ENCODE assay signal across 28 cellular contexts in genomic region chr21:31473685-31474345, GRCh38.
A peak's percentile ranks its signal among the peaks of the same experiment; 100 is the strongest.
DNase-seq lines count a peak whose midpoint lies in the region; ATAC-seq and TF ChIP-seq lines count a peak whose summit lies in the region.
"Had no signal": no experiment of that assay in that cellular context is flagged by ENCODE, and none has a peak within 500 bp of the region (broad histone marks: within the 10 kb centered on the region; RNA-seq: fewer than 3 reads in every experiment).

No MANE protein-coding gene starts in this region.

- peak overlapping the region; percentile 66; the same call in 1 of the 2 replicates for H3K27ac Mint-ChIP-seq in WTC11
- no peak overlapping the region for H3K27ac Mint-ChIP-seq in CD8-positive, alpha-beta T cell
- no peak overlapping the region for H3K27ac Mint-ChIP-seq in activated T-helper 1 cell treated with anti-CD3 and anti-CD28 coated beads, Interleukin-12 subunit alpha, Interleukin-12 subunit beta, Interleukin-2, Interleukin-4 antibody, amounts not matched to agents 30 ng/mL and 10 ng/mL and 1 ng/mL, durations not matched to agents 14 hours and 24 hours and 36 hours
- H3K27ac Mint-ChIP-seq: activated naive CD4-positive, alpha-beta T cell treated with anti-CD3 and anti-CD28 coated beads, Interleukin-2, amount 50 U/mL, for 72 hours; T-helper 2 cell treated with Interferon-gamma antibody and Interleukin-4, amounts not matched to agents 5 μg/mL and 100 μg/mL, for 36 hours; type B pancreatic cell had no signal

- H3K9me3 Mint-ChIP-seq in WTC11 = peaks cover 10% of the 10 kb centered on the region
- no peaks in the 10 kb centered on the region for H3K9me3 Mint-ChIP-seq in CD8-positive, alpha-beta T cell
- H3K9me3 Mint-ChIP-seq in activated T-helper 1 cell treated with anti-CD3 and anti-CD28 coated beads, Interleukin-12 subunit alpha, Interleukin-12 subunit beta, Interleukin-2, Interleukin-4 antibody, amounts not matched to agents 30 ng/mL and 10 ng/mL and 1 ng/mL, durations not matched to agents 14 hours and 24 hours and 36 hours = no peaks in the 10 kb centered on the region
- H3K9me3 Mint-ChIP-seq: neural crest cell; T-helper 2 cell treated with Interferon-gamma antibody and Interleukin-4, amounts not matched to agents 5 μg/mL and 100 μg/mL, for 36 hours; type B pancreatic cell had no signal

- peaks cover 34% of the 10 kb centered on the region for H3K4me1 Mint-ChIP-seq in WTC11
- H3K4me1 Mint-ChIP-seq in CD8-positive, alpha-beta T cell (ENCODE audit: low read depth) = peaks cover 2% of the 10 kb centered on the region
- no peaks in the 10 kb centered on the region for H3K4me1 Mint-ChIP-seq in activated T-helper 1 cell treated with anti-CD3 and anti-CD28 coated beads, Interleukin-12 subunit alpha, Interleukin-12 subunit beta, Interleukin-2, Interleukin-4 antibody, amounts not matched to agents 30 ng/mL and 10 ng/mL and 1 ng/mL, durations not matched to agents 14 hours and 24 hours and 36 hours (ENCODE audit: low read depth)
- H3K4me1 Mint-ChIP-seq: CD4-positive, alpha-beta memory T cell had no signal

- CTCF ChIA-PET in WTC11 (lab: Charles Lee) = interaction anchor here (0.9 to 1.4 kb wide), 2 partner anchors 15 to 16 kb away, joined by 3 to 4 read pairs; no protein-coding TSS in a partner anchor
- CTCF ChIA-PET in CD8-positive, alpha-beta T cell (lab: Charles Lee) = interaction anchor here (1.3 kb wide), 1 partner anchor 293 kb away, joined by 3 read pairs; no protein-coding TSS in a partner anchor

- POLR2A ChIA-PET in WTC11 (lab: Charles Lee) = no interaction called here
- POLR2A ChIA-PET in CD8-positive, alpha-beta T cell (lab: Charles Lee) = no interaction called here

- peak; percentile 16 for DNase-seq in DMS53 (lab: John Stamatoyannopoulos, UW)
- no peak for DNase-seq in DMS53 treated with DMSO at 0.1 percent for 48 hours (lab: John Stamatoyannopoulos, UW; ENCODE audit: unreplicated experiment)
- DNase-seq in HS-5 (ENCODE audit: low read depth) = peak; percentile 2
- no peak for DNase-seq in WTC11 (ENCODE audit: low spot score)
- DNase-seq in mesenteric fat pad (ENCODE audit: low spot score) = peak; percentile 67
- no peak for DNase-seq in CD8-positive, alpha-beta T cell
- DNase-seq in activated T-helper 1 cell treated with anti-CD3 and anti-CD28 coated beads, Interleukin-12 subunit alpha, Interleukin-12 subunit beta, Interleukin-2, Interleukin-4 antibody, amounts not matched to agents 30 ng/mL and 10 ng/mL and 1 ng/mL, durations not matched to agents 14 hours and 24 hours and 36 hours (ENCODE audit: low spot score) = no peak
- DNase-seq: 8988T; activated CD4-positive, alpha-beta T cell treated with anti-CD3 and anti-CD28 coated beads, Interleukin-2, amount 50 U/mL, for 1 hour; AML-193; aorta; CD4-positive, alpha-beta memory T cell; central memory CD4-positive, alpha-beta T cell; NCI-H1092 treated with DMSO at 0.1 percent for 48 hours; NCI-H446 treated with DMSO at 0.1 percent for 48 hours; stimulated activated CD4-positive, alpha-beta T cell treated with anti-CD3 and anti-CD28 coated beads, Interleukin-12 subunit alpha, Interleukin-12 subunit beta, amount 100 ng/mL, for 4 hours; stomach; WERI-Rb-1 had no signal

- no peaks in the 10 kb centered on the region for H3K4me1 ChIP-seq in CD8-positive, alpha-beta T cell (ENCODE audit: insufficient read depth, low read length)
- H3K4me1 ChIP-seq: parathyroid adenoma, right atrium auricular region, stomach had no signal

- no peak overlapping the region for H3K27ac ChIP-seq in CD8-positive, alpha-beta T cell (ENCODE audit: low read depth, low read length)
- H3K27ac ChIP-seq: HL-60, parathyroid adenoma, right atrium auricular region, stomach, WERI-Rb-1 had no signal

- no peak overlapping the region for H3K4me3 Mint-ChIP-seq in WTC11
- H3K4me3 Mint-ChIP-seq in CD8-positive, alpha-beta T cell = no peak overlapping the region
- no peak overlapping the region for H3K4me3 Mint-ChIP-seq in activated T-helper 1 cell treated with anti-CD3 and anti-CD28 coated beads, Interleukin-12 subunit alpha, Interleukin-12 subunit beta, Interleukin-2, Interleukin-4 antibody, amounts not matched to agents 30 ng/mL and 10 ng/mL and 1 ng/mL, durations not matched to agents 14 hours and 24 hours and 36 hours
- H3K4me3 Mint-ChIP-seq: CD4-positive, alpha-beta memory T cell; neural crest cell; T-helper 2 cell treated with Interferon-gamma antibody and Interleukin-4, amounts not matched to agents 5 μg/mL and 100 μg/mL, for 36 hours; type B pancreatic cell had no signal

- H3K9me3 ChIP-seq in CD8-positive, alpha-beta T cell (ENCODE audit: low read length) = no peaks in the 10 kb centered on the region
- H3K9me3 ChIP-seq: right atrium auricular region, stomach had no signal

- H3K4me3 ChIP-seq in CD8-positive, alpha-beta T cell (ENCODE audit: low read depth, low read length) = no peak overlapping the region
- H3K4me3 ChIP-seq: lung, right atrium auricular region, stomach had no signal

- intact Hi-C loops in CD8-positive, alpha-beta T cell (cut with DNase I, micrococcal nuclease) = no loop called here
- intact Hi-C loops in activated T-helper 1 cell treated with anti-CD3 and anti-CD28 coated beads, Interleukin-12 subunit alpha, Interleukin-12 subunit beta, Interleukin-2, Interleukin-4 antibody, amounts not matched to agents 30 ng/mL and 10 ng/mL and 1 ng/mL, durations not matched to agents 14 hours and 24 hours and 36 hours (cut with micrococcal nuclease) = no loop called here

- no peak for TF ChIP-seq CTCF in WTC11 (IDR thresholded peaks at IDR 0.05)
- no peak for TF ChIP-seq CTCF in CD8-positive, alpha-beta T cell (IDR thresholded peaks at IDR 0.05)

- ATAC-seq in WTC11 = no peak
- no peak for ATAC-seq in GM21529 (IDR thresholded peaks at IDR 0.05; ENCODE audit: unreplicated experiment)
- ATAC-seq in CD8-positive, alpha-beta T cell = no peak
- ATAC-seq: activated naive CD4-positive, alpha-beta T cell treated with anti-CD3 and anti-CD28 coated beads, Interleukin-2, amount 50 U/mL, for 72 hours; HCT116 had no signal

- no peaks in the 10 kb centered on the region for H3K27me3 ChIP-seq in CD8-positive, alpha-beta T cell (ENCODE audit: insufficient read depth, low read length)
- H3K27me3 ChIP-seq: right atrium auricular region, stomach had no signal

- no peaks in the 10 kb centered on the region for H3K27me3 Mint-ChIP-seq in WTC11 (ENCODE audit: low read depth)
- H3K27me3 Mint-ChIP-seq in CD8-positive, alpha-beta T cell (ENCODE audit: low read depth) = no peaks in the 10 kb centered on the region
- peaks cover 9% of the 10 kb centered on the region for H3K27me3 Mint-ChIP-seq in activated T-helper 1 cell treated with anti-CD3 and anti-CD28 coated beads, Interleukin-12 subunit alpha, Interleukin-12 subunit beta, Interleukin-2, Interleukin-4 antibody, amounts not matched to agents 30 ng/mL and 10 ng/mL and 1 ng/mL, durations not matched to agents 14 hours and 24 hours and 36 hours (ENCODE audit: insufficient read depth)
- H3K27me3 Mint-ChIP-seq: CD4-positive, alpha-beta memory T cell; type B pancreatic cell had no signal

- peaks cover 8% of the 10 kb centered on the region for H3K36me3 Mint-ChIP-seq in WTC11
- H3K36me3 Mint-ChIP-seq in CD8-positive, alpha-beta T cell = no peaks in the 10 kb centered on the region
- peaks cover 2% of the 10 kb centered on the region for H3K36me3 Mint-ChIP-seq in activated T-helper 1 cell treated with anti-CD3 and anti-CD28 coated beads, Interleukin-12 subunit alpha, Interleukin-12 subunit beta, Interleukin-2, Interleukin-4 antibody, amounts not matched to agents 30 ng/mL and 10 ng/mL and 1 ng/mL, durations not matched to agents 14 hours and 24 hours and 36 hours (ENCODE audit: low read depth)
- H3K36me3 Mint-ChIP-seq: CD4-positive, alpha-beta memory T cell had no signal

- no peaks in the 10 kb centered on the region for H3K36me3 ChIP-seq in CD8-positive, alpha-beta T cell (ENCODE audit: insufficient read depth, low read length)
- H3K36me3 ChIP-seq: right atrium auricular region, stomach, WERI-Rb-1 had no signal

TF ChIP-seq in WTC11, 78 proteins besides CTCF, POLR2A, EP300 and RAD21 (continues in another document):
- TF ChIP-seq NR2C2 (CRISPR knock-in tag; IDR thresholded peaks at IDR 0.05) = no peak
- no peak for TF ChIP-seq GRHL2 (CRISPR knock-in tag; IDR thresholded peaks at IDR 0.05; ENCODE audit: insufficient replicate concordance, severe bottlenecking)
- TF ChIP-seq ZNF396 (CRISPR knock-in tag; IDR thresholded peaks at IDR 0.05; ENCODE audit: borderline replicate concordance) = no peak
- TF ChIP-seq, protein P1, sequence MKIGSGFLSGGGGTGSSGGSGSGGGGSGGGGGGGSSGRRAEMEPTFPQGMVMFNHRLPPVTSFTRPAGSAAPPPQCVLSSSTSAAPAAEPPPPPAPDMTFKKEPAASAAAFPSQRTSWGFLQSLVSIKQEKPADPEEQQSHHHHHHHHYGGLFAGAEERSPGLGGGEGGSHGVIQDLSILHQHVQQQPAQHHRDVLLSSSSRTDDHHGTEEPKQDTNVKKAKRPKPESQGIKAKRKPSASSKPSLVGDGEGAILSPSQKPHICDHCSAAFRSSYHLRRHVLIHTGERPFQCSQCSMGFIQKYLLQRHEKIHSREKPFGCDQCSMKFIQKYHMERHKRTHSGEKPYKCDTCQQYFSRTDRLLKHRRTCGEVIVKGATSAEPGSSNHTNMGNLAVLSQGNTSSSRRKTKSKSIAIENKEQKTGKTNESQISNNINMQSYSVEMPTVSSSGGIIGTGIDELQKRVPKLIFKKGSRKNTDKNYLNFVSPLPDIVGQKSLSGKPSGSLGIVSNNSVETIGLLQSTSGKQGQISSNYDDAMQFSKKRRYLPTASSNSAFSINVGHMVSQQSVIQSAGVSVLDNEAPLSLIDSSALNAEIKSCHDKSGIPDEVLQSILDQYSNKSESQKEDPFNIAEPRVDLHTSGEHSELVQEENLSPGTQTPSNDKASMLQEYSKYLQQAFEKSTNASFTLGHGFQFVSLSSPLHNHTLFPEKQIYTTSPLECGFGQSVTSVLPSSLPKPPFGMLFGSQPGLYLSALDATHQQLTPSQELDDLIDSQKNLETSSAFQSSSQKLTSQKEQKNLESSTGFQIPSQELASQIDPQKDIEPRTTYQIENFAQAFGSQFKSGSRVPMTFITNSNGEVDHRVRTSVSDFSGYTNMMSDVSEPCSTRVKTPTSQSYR (CRISPR knock-in tag; IDR thresholded peaks at IDR 0.05) = no peak
- no peak for TF ChIP-seq IRF2 (CRISPR knock-in tag; IDR thresholded peaks at IDR 0.05; ENCODE audit: borderline replicate concordance, low read depth)
- TF ChIP-seq CREM (CRISPR knock-in tag; IDR thresholded peaks at IDR 0.05) = no peak
- TF ChIP-seq CREB1 (CRISPR knock-in tag; IDR thresholded peaks at IDR 0.05) = no peak
- no peak for TF ChIP-seq ZNF138 (CRISPR knock-in tag; conservative IDR thresholded peaks at IDR 0.05)

Comparison
In these comparisons a context has a peak if more than half of its experiments do, and no peak if none do; other contexts are left out.
1. DNase-seq: peak in DMS53 (single experiment), HS-5 (single experiment) and mesenteric fat pad (single experiment); none in DMS53 treated with DMSO at 0.1 percent for 48 hours (single experiment), WTC11 (single experiment), CD8-positive, alpha-beta T cell (0 of 7) and activated T-helper 1 cell treated with anti-CD3 and anti-CD28 coated beads, Interleukin-12 subunit alpha, Interleukin-12 subunit beta, Interleukin-2, Interleukin-4 antibody, amounts not matched to agents 30 ng/mL and 10 ng/mL and 1 ng/mL, durations not matched to agents 14 hours and 24 hours and 36 hours (single experiment).